Comparison of ENCODE assay signal across 16 cellular contexts in the genomic region with DNA sequence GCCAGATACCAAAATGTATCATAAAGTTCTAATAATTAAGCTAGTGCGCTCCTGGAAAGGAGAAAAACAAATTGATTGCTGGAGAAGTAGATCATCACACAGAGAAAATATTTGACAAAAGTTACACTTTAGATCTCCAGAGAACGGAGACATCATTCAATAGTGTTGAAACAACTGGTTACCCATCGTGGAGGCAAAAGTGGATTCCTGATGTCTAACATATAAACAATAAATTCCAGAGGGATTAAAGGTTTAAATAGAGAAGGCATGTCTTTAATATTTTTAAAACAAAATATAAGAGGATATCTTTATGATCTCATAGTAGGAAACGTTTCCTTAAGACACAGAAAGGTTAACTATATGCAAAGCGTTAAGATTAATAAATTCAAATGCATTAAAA. TPM values are rescaled to one million over a fixed set of nuclear protein-coding genes. Genes with fewer than 3 reads are reported as not detected.
DNase-seq lines count a peak whose midpoint lies in the region; FAIRE-seq and TF ChIP-seq lines count a peak whose summit lies in the region.
"Had no signal": no experiment of that assay in that cellular context is flagged by ENCODE, and none has a peak within 500 bp of the region (broad histone marks: within the 10 kb centered on the region; RNA-seq: fewer than 3 reads in every experiment).

No MANE protein-coding gene starts in this region.

- H3K4me1 Mint-ChIP-seq in T-helper 2 cell treated with Interferon-gamma antibody and Interleukin-4, amounts not matched to agents 5 μg/mL and 100 μg/mL, for 36 hours (ENCODE audit: low read depth): peaks cover 5% of the 10 kb centered on the region

- FAIRE-seq in GM12892 (lab: Jason Lieb, UNC): no peak

- H3K27ac Mint-ChIP-seq in T-helper 2 cell treated with Interferon-gamma antibody and Interleukin-4, amounts not matched to agents 5 μg/mL and 100 μg/mL, for 36 hours: no peak overlapping the region
- H3K27ac Mint-ChIP-seq: CD8-positive, alpha-beta memory T cell had no signal

- no peaks in the 10 kb centered on the region for H3K9me3 Mint-ChIP-seq in T-helper 2 cell treated with Interferon-gamma antibody and Interleukin-4, amounts not matched to agents 5 μg/mL and 100 μg/mL, for 36 hours
- H3K9me3 Mint-ChIP-seq: CD8-positive, alpha-beta memory T cell had no signal

- in situ Hi-C loops in GM23248 (cut with MboI): no loop called here

- H3K9me3 ChIP-seq in GM23248 (ENCODE audit: low read depth): no peaks in the 10 kb centered on the region
- H3K9me3 ChIP-seq in SJSA1 (replicated peaks): no peaks in the 10 kb centered on the region

- H3K79me2 ChIP-seq in GM23248 (ENCODE audit: insufficient read depth): peaks cover 100% of the 10 kb centered on the region

- no peaks in the 10 kb centered on the region for H3K27me3 Mint-ChIP-seq in T-helper 2 cell treated with Interferon-gamma antibody and Interleukin-4, amounts not matched to agents 5 μg/mL and 100 μg/mL, for 36 hours (ENCODE audit: low read depth)
- H3K27me3 Mint-ChIP-seq: CD8-positive, alpha-beta memory T cell had no signal

- H3K36me3 ChIP-seq in GM23248 (ENCODE audit: low read depth) (no peaks in the 10 kb centered on the region), SJSA1 (no peaks in the 10 kb centered on the region)

- H3K4me3 ChIP-seq in GM23248 (no peak overlapping the region), SJSA1 (no peak overlapping the region)
- H3K4me3 ChIP-seq: BLaER1 treated with 17β-estradiol and CSF1 and Interleukin-3, amounts not matched to agents 10 nM and 100 nM had no signal

- no peak overlapping the region for H3K4me3 Mint-ChIP-seq in T-helper 2 cell treated with Interferon-gamma antibody and Interleukin-4, amounts not matched to agents 5 μg/mL and 100 μg/mL, for 36 hours
- H3K4me3 Mint-ChIP-seq: CD8-positive, alpha-beta memory T cell had no signal

- TF ChIP-seq POLR2A in GM12892 (IDR thresholded peaks at IDR 0.05; ENCODE audit: low read depth, low read length): no peak

- no peaks in the 10 kb centered on the region for H3K36me3 Mint-ChIP-seq in T-helper 2 cell treated with Interferon-gamma antibody and Interleukin-4, amounts not matched to agents 5 μg/mL and 100 μg/mL, for 36 hours (ENCODE audit: low read depth)

- peak; percentile 21 for DNase-seq in GM23248
- peak in 1 of 2 experiments; percentile 54 for DNase-seq in SJSA1 (ENCODE audit: low read depth in 1 of 2, low spot score in 2 of 2)
- peak; percentile 85 for DNase-seq in iris pigment epithelial cell (ENCODE audit: low read depth)
- DNase-seq in T-helper 2 cell treated with Interferon-gamma antibody and Interleukin-4, amounts not matched to agents 5 μg/mL and 100 μg/mL, for 36 hours (ENCODE audit: low spot score): no peak
- DNase-seq in GM12892 (ENCODE audit: insufficient read length): no peak
- DNase-seq in stimulated activated CD4-positive, alpha-beta T cell treated with anti-CD3 and anti-CD28 coated beads, Interleukin-12 subunit alpha, Interleukin-12 subunit beta, amount 100 ng/mL, for 4 hours: no peak
- DNase-seq in NCI-H1105 (lab: John Stamatoyannopoulos, UW): no peak
- DNase-seq: CD8-positive, alpha-beta memory T cell; DND-41; H7; Kasumi-1; NCI-H1417; NCI-H187 treated with DMSO at 0.1 percent for 48 hours; NCI-H446; NCI-H774 had no signal

- H4K20me1 ChIP-seq in GM23248 (ENCODE audit: insufficient read depth): no peaks in the 10 kb centered on the region

- H3F3A ChIP-seq in GM23248 (ENCODE audit: insufficient read depth): peaks cover 39% of the 10 kb centered on the region

- H3K27ac ChIP-seq in GM23248: no peak overlapping the region
- H3K27ac ChIP-seq in SJSA1: peak overlapping the region; percentile 43
- H3K27ac ChIP-seq: BLaER1 treated with 17β-estradiol and CSF1 and Interleukin-3, amounts not matched to agents 10 nM and 100 nM had no signal

- H2AFZ ChIP-seq in GM23248: no peak overlapping the region

- no peaks in the 10 kb centered on the region for H3K9me2 ChIP-seq in GM23248 (ENCODE audit: insufficient read depth)

- no peaks in the 10 kb centered on the region for H3K27me3 ChIP-seq in GM23248 (replicated peaks; ENCODE audit: insufficient read depth)
- H3K27me3 ChIP-seq in SJSA1 (replicated peaks): no peaks in the 10 kb centered on the region
- H3K27me3 ChIP-seq: BLaER1 treated with 17β-estradiol and CSF1 and Interleukin-3, amounts not matched to agents 10 nM and 100 nM had no signal

- H3K4me1 ChIP-seq in GM23248 (ENCODE audit: insufficient read depth): peaks cover 12% of the 10 kb centered on the region
- peaks cover 19% of the 10 kb centered on the region for H3K4me1 ChIP-seq in SJSA1 (replicated peaks)

- no peak overlapping the region for H3K4me2 ChIP-seq in GM23248 (ENCODE audit: unreplicated experiment)
- H3K4me2 ChIP-seq: BLaER1 treated with 17β-estradiol and CSF1 and Interleukin-3, amounts not matched to agents 10 nM and 100 nM had no signal

- H3K9ac ChIP-seq in GM23248: no peak overlapping the region
- H3K9ac ChIP-seq: BLaER1 treated with 17β-estradiol and CSF1 and Interleukin-3, amounts not matched to agents 10 nM and 100 nM had no signal

- 49 to 55% methylated on average over 5 of the region's 5 CpGs for WGBS in GM23248 (ENCODE audit: low coverage in 1 of 2, low lambda C conversion rate in 2 of 2, missing lambda C conversion rate in 2 of 2), 2 experiments

RNA-seq across cellular contexts. Expression of a gene that starts 41.0 kb away (rescaled TPM):
- 31.2 and 31.9 TPM in 2 replicates for total RNA-seq in GM23248 (2014; rRNA removed; shearing (Covaris generic))
- polyA plus RNA-seq in GM23248 (2016; fragmentation: Nextera tagmentation; extraction: Ambion mirVana): 12.5 and 13.1 TPM in 2 replicates
- 19.6 and 26.0 TPM in 2 replicates for total RNA-seq in SJSA1 (2014; rRNA removed; shearing (Covaris generic))
- 2.0 TPM for polyA plus RNA-seq in GM12892 (2012; ENCODE audit: missing spikeins)

Comparison
In these comparisons a context has a peak if more than half of its experiments do, and no peak if none do; other contexts are left out.
1. DNase-seq: peak in GM23248 (single experiment) and iris pigment epithelial cell (single experiment); none in T-helper 2 cell treated with Interferon-gamma antibody and Interleukin-4, amounts not matched to agents 5 μg/mL and 100 μg/mL, for 36 hours (single experiment), GM12892 (single experiment), stimulated activated CD4-positive, alpha-beta T cell treated with anti-CD3 and anti-CD28 coated beads, Interleukin-12 subunit alpha, Interleukin-12 subunit beta, amount 100 ng/mL, for 4 hours (single experiment) and NCI-H1105 (single experiment).